Comparison of ENCODE assay signal across 2 cellular contexts in the genomic region with DNA sequence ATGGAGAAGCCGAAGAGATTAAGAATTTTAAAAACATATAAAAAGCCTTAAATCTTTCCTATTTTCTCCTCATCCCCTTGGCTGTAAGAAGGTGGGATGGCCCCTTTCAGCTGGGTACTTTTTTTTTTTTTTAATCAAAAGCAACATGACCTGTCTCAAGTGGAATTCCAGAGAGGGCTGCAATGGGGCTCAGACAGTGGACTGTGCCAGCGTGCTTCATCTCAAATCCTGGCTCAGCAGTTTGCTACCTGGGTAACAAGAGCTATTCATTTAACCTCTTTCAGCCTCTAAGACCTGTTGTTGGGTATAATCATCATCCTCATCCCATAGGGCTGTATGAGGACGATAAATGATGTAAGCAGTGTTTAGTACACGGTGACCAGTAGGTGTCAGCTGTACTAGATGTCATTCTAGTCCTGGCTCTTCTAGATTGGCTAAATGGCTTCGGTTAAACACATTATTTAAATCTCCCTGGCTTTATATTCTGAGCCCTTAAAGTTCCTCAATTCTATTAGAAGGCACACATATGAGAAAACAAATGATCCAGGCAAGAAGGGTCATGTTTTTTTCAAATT.
TF ChIP-seq lines count a peak whose summit lies in the region.

No MANE protein-coding gene starts in this region.

TF ChIP-seq in IMR-90, 13 proteins besides CTCF, POLR2A, EP300 and RAD21:
- TF ChIP-seq, protein P1, sequence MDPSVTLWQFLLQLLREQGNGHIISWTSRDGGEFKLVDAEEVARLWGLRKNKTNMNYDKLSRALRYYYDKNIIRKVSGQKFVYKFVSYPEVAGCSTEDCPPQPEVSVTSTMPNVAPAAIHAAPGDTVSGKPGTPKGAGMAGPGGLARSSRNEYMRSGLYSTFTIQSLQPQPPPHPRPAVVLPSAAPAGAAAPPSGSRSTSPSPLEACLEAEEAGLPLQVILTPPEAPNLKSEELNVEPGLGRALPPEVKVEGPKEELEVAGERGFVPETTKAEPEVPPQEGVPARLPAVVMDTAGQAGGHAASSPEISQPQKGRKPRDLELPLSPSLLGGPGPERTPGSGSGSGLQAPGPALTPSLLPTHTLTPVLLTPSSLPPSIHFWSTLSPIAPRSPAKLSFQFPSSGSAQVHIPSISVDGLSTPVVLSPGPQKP (IDR thresholded peaks at IDR 0.05; ENCODE audit: borderline replicate concordance, low read depth, low read length): no peak
- TF ChIP-seq, protein P2, sequence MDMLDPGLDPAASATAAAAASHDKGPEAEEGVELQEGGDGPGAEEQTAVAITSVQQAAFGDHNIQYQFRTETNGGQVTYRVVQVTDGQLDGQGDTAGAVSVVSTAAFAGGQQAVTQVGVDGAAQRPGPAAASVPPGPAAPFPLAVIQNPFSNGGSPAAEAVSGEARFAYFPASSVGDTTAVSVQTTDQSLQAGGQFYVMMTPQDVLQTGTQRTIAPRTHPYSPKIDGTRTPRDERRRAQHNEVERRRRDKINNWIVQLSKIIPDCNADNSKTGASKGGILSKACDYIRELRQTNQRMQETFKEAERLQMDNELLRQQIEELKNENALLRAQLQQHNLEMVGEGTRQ (IDR thresholded peaks at IDR 0.05; ENCODE audit: low read depth, low read length): no peak
- TF ChIP-seq CHD1 (IDR thresholded peaks at IDR 0.05; ENCODE audit: low read depth, low read length) (no peak), MAFK (IDR thresholded peaks at IDR 0.05; ENCODE audit: low read depth, low read length) (no peak), MXI1 (IDR thresholded peaks at IDR 0.05; ENCODE audit: borderline replicate concordance, low read depth, low read length) (no peak), FOS (IDR thresholded peaks at IDR 0.05; ENCODE audit: low read depth, low read length) (no peak), CEBPB (IDR thresholded peaks at IDR 0.05; ENCODE audit: low read depth, low read length) (no peak), RFX5 (IDR thresholded peaks at IDR 0.05; ENCODE audit: low read depth, low read length) (no peak), RCOR1 (IDR thresholded peaks at IDR 0.05; ENCODE audit: insufficient replicate concordance, low read length) (no peak), MAZ (IDR thresholded peaks at IDR 0.05; ENCODE audit: borderline replicate concordance, low read depth, low read length) (no peak), BHLHE40 (IDR thresholded peaks at IDR 0.05; ENCODE audit: low read depth, low read length) (no peak), NFE2L2 (IDR thresholded peaks at IDR 0.05; ENCODE audit: low read depth, low read length) (no peak), SMC3 (IDR thresholded peaks at IDR 0.05; ENCODE audit: low read depth, low read length) (no peak)

TF ChIP-seq in GM12878, 131 proteins besides CTCF, POLR2A, EP300 and RAD21:
- peak; percentile 12; the same call in 1 of the 2 replicates for TF ChIP-seq SMC3 (IDR thresholded peaks at IDR 0.05; ENCODE audit: borderline replicate concordance, low read length)
- TF ChIP-seq WRNIP1 (IDR thresholded peaks at IDR 0.05; ENCODE audit: borderline replicate concordance, low read depth, low read length): no peak
